ENCODE assay signal across 10 cellular contexts in the genomic region with DNA sequence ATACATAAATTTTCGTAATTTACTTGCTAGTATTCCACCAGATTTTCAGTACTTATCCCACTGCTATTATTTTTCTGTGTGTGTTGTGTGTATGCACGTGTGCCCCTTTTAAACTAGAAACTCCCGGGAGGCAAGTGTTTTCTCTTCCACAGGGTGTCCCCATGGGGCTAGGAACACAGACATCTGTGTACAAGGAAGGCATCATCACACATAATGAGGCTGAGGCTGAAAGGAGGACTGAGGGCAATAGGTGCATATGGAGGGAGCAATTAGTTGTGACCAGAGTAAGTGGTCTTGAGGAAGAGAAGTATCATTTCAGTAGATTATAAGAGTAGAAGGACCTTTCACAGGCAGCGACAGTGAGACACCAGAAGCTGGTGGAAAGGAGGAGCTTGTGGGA. TPM values are rescaled to one million over a fixed set of nuclear protein-coding genes. Genes with fewer than 3 reads are reported as not detected.
A peak's percentile ranks its signal among the peaks of the same experiment; 100 is the strongest.
DNase-seq lines count a peak whose midpoint lies in the region; ATAC-seq and TF ChIP-seq lines count a peak whose summit lies in the region.
"Had no signal": no experiment of that assay in that cellular context is flagged by ENCODE, and none has a peak within 500 bp of the region (broad histone marks: within the 10 kb centered on the region; RNA-seq: fewer than 3 reads in every experiment).

No MANE protein-coding gene starts in this region.

- TF ChIP-seq CTCF in natural killer cell (IDR thresholded peaks at IDR 0.05) (no peak), chondrocyte (IDR thresholded peaks at IDR 0.05) (no peak), vagina (IDR thresholded peaks at IDR 0.05) (no peak)

- H3K27me3 ChIP-seq in vagina = no peaks in the 10 kb centered on the region

- no peaks in the 10 kb centered on the region for H3K36me3 Mint-ChIP-seq in natural killer cell
- H3K36me3 Mint-ChIP-seq in natural killer cell treated with Interleukin-12 subunit alpha and Interleukin-12 subunit beta and Interleukin-15 and Interleukin-18, amount 100 ng/mL, for 72 hours = peaks cover 9% of the 10 kb centered on the region
- H3K36me3 Mint-ChIP-seq in chondrocyte (ENCODE audit: low read depth) = peaks cover under 1% of the 10 kb centered on the region

- H3K27ac Mint-ChIP-seq in natural killer cell = peak overlapping the region in 1 of 2 donors; percentile 70
- H3K27ac Mint-ChIP-seq in natural killer cell treated with Interleukin-12 subunit alpha and Interleukin-12 subunit beta and Interleukin-15 and Interleukin-18, amount 100 ng/mL, for 72 hours = peak overlapping the region in 1 of 2 donors; percentile 95
- peak overlapping the region; percentile 85 for H3K27ac Mint-ChIP-seq in chondrocyte (ENCODE audit: unreplicated experiment)

- intact Hi-C loops in natural killer cell (cut with micrococcal nuclease) (loop anchor here (5.0 kb wide), 1 partner anchor 86 kb away; a partner anchor contains a TSS), vagina (cut with DNase I) (loop anchor here (10.0 kb wide), 1 partner anchor 231 kb away; a partner anchor contains a TSS)

- H3K9me3 Mint-ChIP-seq in natural killer cell (no peaks in the 10 kb centered on the region), chondrocyte (ENCODE audit: low read depth) (no peaks in the 10 kb centered on the region)
- H3K9me3 Mint-ChIP-seq in natural killer cell treated with Interleukin-12 subunit alpha and Interleukin-12 subunit beta and Interleukin-15 and Interleukin-18, amount 100 ng/mL, for 72 hours = no peaks in the 10 kb centered on the region

- peak overlapping the region; percentile 15 for H3K4me3 Mint-ChIP-seq in natural killer cell
- no peak overlapping the region for H3K4me3 Mint-ChIP-seq in natural killer cell treated with Interleukin-12 subunit alpha and Interleukin-12 subunit beta and Interleukin-15 and Interleukin-18, amount 100 ng/mL, for 72 hours
- H3K4me3 Mint-ChIP-seq in chondrocyte (ENCODE audit: unreplicated experiment) = no peak overlapping the region

- peak overlapping the region; percentile 86 for H3K27ac ChIP-seq in vagina

- H3K27me3 Mint-ChIP-seq in natural killer cell (ENCODE audit: low read depth in 2 of 2) = no peaks in the 10 kb centered on the region
- no peaks in the 10 kb centered on the region for H3K27me3 Mint-ChIP-seq in natural killer cell treated with Interleukin-12 subunit alpha and Interleukin-12 subunit beta and Interleukin-15 and Interleukin-18, amount 100 ng/mL, for 72 hours
- H3K27me3 Mint-ChIP-seq in chondrocyte (ENCODE audit: low read depth) = no peaks in the 10 kb centered on the region

- peaks cover 52% of the 10 kb centered on the region for H3K4me1 ChIP-seq in vagina

- DNase-seq in natural killer cell (no peak), NCI-H524 treated with DMSO at 0.1 percent for 48 hours (lab: John Stamatoyannopoulos, UW) (peak; percentile 96), chondrocyte (ENCODE audit: low spot score) (no peak), vagina (ENCODE audit: extremely low spot score in 2 of 2) (no peak), germinal center (ENCODE audit: low spot score) (no peak), glomerular visceral epithelial cell (ENCODE audit: extremely low spot score) (no peak), AG20443 (ENCODE audit: low spot score) (no peak)
- no peak for DNase-seq in natural killer cell treated with Interleukin-12 subunit alpha and Interleukin-12 subunit beta and Interleukin-15 and Interleukin-18, amount 100 ng/mL, for 72 hours (ENCODE audit: low spot score)
- DNase-seq: cortex of kidney; stimulated activated naive CD4-positive, alpha-beta T cell treated with Interleukin-2 at 50 U/mL for 16 hours had no signal

- H3K4me1 Mint-ChIP-seq in natural killer cell = peaks cover 36 to 48% of the 10 kb centered on the region in 2 donors
- H3K4me1 Mint-ChIP-seq in natural killer cell treated with Interleukin-12 subunit alpha and Interleukin-12 subunit beta and Interleukin-15 and Interleukin-18, amount 100 ng/mL, for 72 hours (ENCODE audit: low read depth in 2 of 2) = peaks cover 39 to 43% of the 10 kb centered on the region in 2 donors
- peaks cover 50% of the 10 kb centered on the region for H3K4me1 Mint-ChIP-seq in chondrocyte (ENCODE audit: low read depth)

- H3K4me3 ChIP-seq in vagina = no peak overlapping the region

- H3K36me3 ChIP-seq in vagina = no peaks in the 10 kb centered on the region

- no peak for ATAC-seq in natural killer cell
- ATAC-seq in natural killer cell treated with Interleukin-12 subunit alpha and Interleukin-12 subunit beta and Interleukin-15 and Interleukin-18, amount 100 ng/mL, for 72 hours = no peak

- no peak for TF ChIP-seq POLR2A in vagina (IDR thresholded peaks at IDR 0.05)

- no peaks in the 10 kb centered on the region for H3K9me3 ChIP-seq in vagina

RNA-seq across cellular contexts. Expression of a gene that starts 2.1 kb away (rescaled TPM):
- total RNA-seq in natural killer cell (10 to 100 TPM; 20.5 to 28.5 (median 24.4) TPM), chondrocyte (37.0 to 58.2 TPM (median 41.2 TPM) in 3 replicates), vagina (18.2 TPM)
- 10 to 100 TPM; 51.9 to 96.2 TPM for total RNA-seq in natural killer cell treated with Interleukin-12 subunit alpha and Interleukin-12 subunit beta and Interleukin-15 and Interleukin-18, amount 100 ng/mL, for 72 hours

RNA-seq across cellular contexts. Expression of a gene that starts 3.4 kb away (rescaled TPM):
- total RNA-seq in natural killer cell = 10 to 100 TPM; 20.3 to 27.7 (median 25.6) TPM
- 10 to 100 TPM; 37.9 to 58.4 TPM for total RNA-seq in natural killer cell treated with Interleukin-12 subunit alpha and Interleukin-12 subunit beta and Interleukin-15 and Interleukin-18, amount 100 ng/mL, for 72 hours
- total RNA-seq in chondrocyte = 11.8 to 13.2 TPM (median 12.1 TPM) in 3 replicates
- 7.1 TPM for total RNA-seq in vagina

RNA-seq across cellular contexts. Expression of a gene that starts 17.6 kb away (rescaled TPM):
- total RNA-seq in natural killer cell (10 to 100 TPM; 30.2 to 38.2 (median 31.5) TPM), chondrocyte (16.9 to 22.9 TPM (median 21.9 TPM) in 3 replicates), vagina (22.1 TPM)
- 10 to 100 TPM; 33.4 to 49.5 TPM for total RNA-seq in natural killer cell treated with Interleukin-12 subunit alpha and Interleukin-12 subunit beta and Interleukin-15 and Interleukin-18, amount 100 ng/mL, for 72 hours

RNA-seq across cellular contexts. Expression of a gene that starts 19.1 kb away (rescaled TPM):
- total RNA-seq in natural killer cell (10 to 100 TPM in 1 of 3 donors, 1 to 10 TPM in 2; 6.1 to 10.1 (median 6.7) TPM), chondrocyte (16.1 to 21.3 TPM (median 16.7 TPM) in 3 replicates), vagina (13.5 TPM)
- total RNA-seq in natural killer cell treated with Interleukin-12 subunit alpha and Interleukin-12 subunit beta and Interleukin-15 and Interleukin-18, amount 100 ng/mL, for 72 hours = 10 to 100 TPM; 18.0 to 53.9 TPM

RNA-seq across cellular contexts. Expression of a gene that starts 36.2 kb away (rescaled TPM):
- 100 to 1,000 TPM in 1 of 3 donors, 10 to 100 TPM in 2; 91.4 to 101 (median 91.7) TPM for total RNA-seq in natural killer cell
- total RNA-seq in natural killer cell treated with Interleukin-12 subunit alpha and Interleukin-12 subunit beta and Interleukin-15 and Interleukin-18, amount 100 ng/mL, for 72 hours = 10 to 100 TPM; 34.7 to 42.0 TPM
- total RNA-seq in chondrocyte = 28.0 to 30.3 TPM (median 30.1 TPM) in 3 replicates
- 56.0 TPM for total RNA-seq in vagina
